Comparison of ENCODE assay signal across 1 cellular context in genomic region chr10:66892833-66893232, GRCh38.
TF ChIP-seq lines count a peak whose summit lies in the region.

No MANE protein-coding gene starts in this region.

TF ChIP-seq in GM12878, 131 proteins besides CTCF, POLR2A, EP300 and RAD21 (continued from another document):
- TF ChIP-seq ATF2 (IDR thresholded peaks at IDR 0.05; ENCODE audit: low read length) (no peak), FOXM1 (IDR thresholded peaks at IDR 0.05; ENCODE audit: low read depth, low read length) (no peak), ZBED1 (IDR thresholded peaks at IDR 0.05; ENCODE audit: borderline replicate concordance) (no peak), CEBPB (IDR thresholded peaks at IDR 0.05; ENCODE audit: borderline replicate concordance in 1 of 2, low read depth in 2 of 2, low read length in 2 of 2) (no peak), PBX3 (IDR thresholded peaks at IDR 0.05; ENCODE audit: insufficient replicate concordance, low read depth, low read length) (no peak), BCL3 (IDR thresholded peaks at IDR 0.05; ENCODE audit: borderline replicate concordance, insufficient read depth, low read depth, low read length, poor library complexity, severe bottlenecking) (no peak), IKZF2 (IDR thresholded peaks at IDR 0.05) (no peak), ZNF687 (IDR thresholded peaks at IDR 0.05) (no peak), PAX8 (IDR thresholded peaks at IDR 0.05) (no peak), POLR2AphosphoS5 (IDR thresholded peaks at IDR 0.05; ENCODE audit: low read length) (no peak), IRF5 (IDR thresholded peaks at IDR 0.05; ENCODE audit: borderline replicate concordance) (no peak)
